In genomic region chr11:68610452-68611116, GRCh38 we compare ENCODE assay signal across 15 cellular contexts.
A peak's percentile ranks its signal among the peaks of the same experiment; 100 is the strongest.
DNase-seq lines count a peak whose midpoint lies in the region; ATAC-seq, FAIRE-seq and TF ChIP-seq lines count a peak whose summit lies in the region.
"Had no signal": no experiment of that assay in that cellular context is flagged by ENCODE, and none has a peak within 500 bp of the region (broad histone marks: within the 10 kb centered on the region; RNA-seq: fewer than 3 reads in every experiment).

No MANE protein-coding gene starts in this region.

- H3K4me3 Mint-ChIP-seq in neural crest cell = no peak overlapping the region
- no peak overlapping the region for H3K4me3 Mint-ChIP-seq in activated naive CD4-positive, alpha-beta T cell treated with anti-CD3 and anti-CD28 coated beads for 36 hours
- no peak overlapping the region for H3K4me3 Mint-ChIP-seq in activated naive CD8-positive, alpha-beta T cell treated with anti-CD3 and anti-CD28 coated beads for 36 hours
- H3K4me3 Mint-ChIP-seq: stimulated activated naive CD8-positive, alpha-beta T cell treated with anti-CD3 and anti-CD28 coated beads, Interleukin-15, amount 100 ng/mL, for 72 hours had no signal

- H3K27me3 ChIP-seq in PC-3 (ENCODE audit: low read length) (no peaks in the 10 kb centered on the region), endothelial cell of umbilical vein (ENCODE audit: control insufficient read depth in 2 of 2, insufficient read depth in 2 of 2, low read length in 2 of 2) (no peaks in the 10 kb centered on the region)

- peaks cover 15% of the 10 kb centered on the region for H3K36me3 Mint-ChIP-seq in neural crest cell (ENCODE audit: low read depth)
- H3K36me3 Mint-ChIP-seq in activated naive CD4-positive, alpha-beta T cell treated with anti-CD3 and anti-CD28 coated beads for 36 hours (ENCODE audit: low read depth) = peaks cover 69% of the 10 kb centered on the region
- peaks cover 48% of the 10 kb centered on the region for H3K36me3 Mint-ChIP-seq in activated naive CD8-positive, alpha-beta T cell treated with anti-CD3 and anti-CD28 coated beads for 36 hours

- H3K27ac Mint-ChIP-seq in neural crest cell (ENCODE audit: unreplicated experiment) = no peak overlapping the region
- H3K27ac Mint-ChIP-seq in activated naive CD4-positive, alpha-beta T cell treated with anti-CD3 and anti-CD28 coated beads for 36 hours = no peak overlapping the region
- no peak overlapping the region for H3K27ac Mint-ChIP-seq in activated naive CD8-positive, alpha-beta T cell treated with anti-CD3 and anti-CD28 coated beads for 36 hours

- FAIRE-seq in endothelial cell of umbilical vein (lab: Jason Lieb, UNC) = no peak

- no peaks in the 10 kb centered on the region for H3K9me3 Mint-ChIP-seq in neural crest cell
- no peaks in the 10 kb centered on the region for H3K9me3 Mint-ChIP-seq in activated naive CD4-positive, alpha-beta T cell treated with anti-CD3 and anti-CD28 coated beads for 36 hours
- H3K9me3 Mint-ChIP-seq in activated naive CD8-positive, alpha-beta T cell treated with anti-CD3 and anti-CD28 coated beads for 36 hours = no peaks in the 10 kb centered on the region
- H3K9me3 Mint-ChIP-seq: naive B cell; stimulated activated naive CD8-positive, alpha-beta T cell treated with anti-CD3 and anti-CD28 coated beads, Interleukin-15, amount 100 ng/mL, for 72 hours had no signal

- DNase-seq in ELR (ENCODE audit: low read depth) (peak; percentile 22), PC-3 (no peak), endothelial cell of umbilical vein (ENCODE audit: low read depth, low spot score) (no peak), neural crest cell (ENCODE audit: low read depth, low spot score) (no peak), activated gamma-delta T cell treated with Interleukin-2 at 50 U/mL for 16 hours (no peak), NAMALWA (ENCODE audit: low spot score) (no peak)
- no peak for DNase-seq in activated naive CD4-positive, alpha-beta T cell treated with anti-CD3 and anti-CD28 coated beads for 36 hours
- DNase-seq in activated naive CD8-positive, alpha-beta T cell treated with anti-CD3 and anti-CD28 coated beads for 36 hours = no peak
- DNase-seq: GF-D8; hypothalamus; naive B cell; NCI-H1436; RPMI8226; stimulated activated CD4-positive, alpha-beta T cell treated with anti-CD3 and anti-CD28 coated beads, Interleukin-1b, Interleukin-23, amount 100 ng/mL, for 48 hours; stimulated activated naive CD8-positive, alpha-beta T cell treated with anti-CD3 and anti-CD28 coated beads, Interleukin-15, amount 100 ng/mL, for 72 hours had no signal

- H3K9ac ChIP-seq in PC-3 (ENCODE audit: low read length) (no peak overlapping the region), endothelial cell of umbilical vein (replicated peaks; ENCODE audit: extremely low read depth, insufficient read depth, low read length) (no peak overlapping the region)

- H3K27me3 Mint-ChIP-seq in neural crest cell (ENCODE audit: low read depth) = no peaks in the 10 kb centered on the region
- H3K27me3 Mint-ChIP-seq in activated naive CD4-positive, alpha-beta T cell treated with anti-CD3 and anti-CD28 coated beads for 36 hours (ENCODE audit: low read depth) = no peaks in the 10 kb centered on the region
- H3K27me3 Mint-ChIP-seq in activated naive CD8-positive, alpha-beta T cell treated with anti-CD3 and anti-CD28 coated beads for 36 hours = no peaks in the 10 kb centered on the region
- H3K27me3 Mint-ChIP-seq: naive B cell; stimulated activated naive CD8-positive, alpha-beta T cell treated with anti-CD3 and anti-CD28 coated beads, Interleukin-15, amount 100 ng/mL, for 72 hours had no signal

- BruUV-seq in PC-3 (replicated peaks; lab: Mats Ljungman, UMichigan) = no TSS peak
- no TSS peak for BruUV-seq in endothelial cell of umbilical vein (replicated peaks; lab: Mats Ljungman, UMichigan)

- TF ChIP-seq POLR2A in endothelial cell of umbilical vein (IDR thresholded peaks at IDR 0.05; ENCODE audit: low read depth, low read length) = no peak

- H3K4me2 ChIP-seq in PC-3 (ENCODE audit: low read length) (no peak overlapping the region), endothelial cell of umbilical vein (ENCODE audit: insufficient read depth, low read length) (no peak overlapping the region)

- H3K9me3 ChIP-seq in PC-3 (ENCODE audit: low read length) (no peaks in the 10 kb centered on the region), endothelial cell of umbilical vein (replicated peaks; ENCODE audit: control insufficient read depth, insufficient read depth, low read length) (no peaks in the 10 kb centered on the region)

- no peaks in the 10 kb centered on the region for H4K20me1 ChIP-seq in PC-3 (ENCODE audit: low read length)
- H4K20me1 ChIP-seq in endothelial cell of umbilical vein (replicated peaks; ENCODE audit: control insufficient read depth, extremely low read depth, insufficient read depth, low read length) = no peaks in the 10 kb centered on the region

- POLR2A ChIA-PET in PC-3 (lab: Charles Lee; ENCODE audit: unreplicated experiment) = no interaction called here
- POLR2A ChIA-PET in endothelial cell of umbilical vein (lab: Charles Lee) = no interaction called here

- peak; percentile 54; the same call in 1 of the 2 replicates for TF ChIP-seq CTCF in PC-3 (conservative IDR thresholded peaks at IDR 0.05; ENCODE audit: low read depth, low read length)
- TF ChIP-seq CTCF in endothelial cell of umbilical vein (IDR thresholded peaks at IDR 0.05; ENCODE audit: extremely low read depth in 1 of 2, insufficient read depth in 1 of 2, low read depth in 1 of 2, low read length in 2 of 2) = peak; percentile 5 to 17
- TF ChIP-seq CTCF in neural crest cell (conservative IDR thresholded peaks at IDR 0.05) = peak; percentile 49

- dilution Hi-C loops in endothelial cell of umbilical vein (cut with MboI; ENCODE audit: extremely low pct_ligation_motif_present, low sequenced_read_pairs) = no loop called here

- no peaks in the 10 kb centered on the region for H3K4me1 ChIP-seq in PC-3 (ENCODE audit: insufficient read depth, low read length)
- H3K4me1 ChIP-seq in endothelial cell of umbilical vein (ENCODE audit: control insufficient read depth, extremely low read depth, insufficient read depth, low read length) = no peaks in the 10 kb centered on the region

- H3K9me2 ChIP-seq in PC-3 (replicated peaks; ENCODE audit: low read length) = no peaks in the 10 kb centered on the region

- no peak overlapping the region for H3K4me3 ChIP-seq in PC-3 (ENCODE audit: low read length)
- no peak overlapping the region for H3K4me3 ChIP-seq in endothelial cell of umbilical vein (replicated peaks in 1 of 3; ENCODE audit: insufficient read depth in 1 of 3, low read depth in 1 of 3, low read length in 3 of 3)

- H3K27ac ChIP-seq in PC-3 (ENCODE audit: low read length) (no peak overlapping the region), endothelial cell of umbilical vein (ENCODE audit: insufficient read depth, low read depth, low read length) (no peak overlapping the region)

- no peaks in the 10 kb centered on the region for H3K79me2 ChIP-seq in PC-3 (ENCODE audit: low read length)
- H3K79me2 ChIP-seq in endothelial cell of umbilical vein (ENCODE audit: control insufficient read depth, insufficient read depth, low read length) = no peaks in the 10 kb centered on the region

- H3K9me1 ChIP-seq in endothelial cell of umbilical vein (replicated peaks; ENCODE audit: control insufficient read depth, extremely low read depth, insufficient read depth, low read length) = no peaks in the 10 kb centered on the region

- intact Hi-C loops in PC-3 (cut with micrococcal nuclease) (no loop called here), endothelial cell of umbilical vein (cut with micrococcal nuclease) (no loop called here)
- intact Hi-C loops in activated naive CD4-positive, alpha-beta T cell treated with anti-CD3 and anti-CD28 coated beads for 36 hours (cut with micrococcal nuclease) = no loop called here

- no peak overlapping the region for H2AFZ ChIP-seq in PC-3 (ENCODE audit: low read length)
- no peak overlapping the region for H2AFZ ChIP-seq in endothelial cell of umbilical vein (ENCODE audit: low read depth, low read length)

- CTCF ChIA-PET in PC-3 (lab: Charles Lee) = interaction anchor here (1.4 kb wide), 1 partner anchor 233 kb away, joined by 10 read pairs; no protein-coding TSS in a partner anchor
- CTCF ChIA-PET in endothelial cell of umbilical vein (lab: Charles Lee) = interaction anchor here (0.8 to 1.8 kb wide), 7 partner anchors 10 to 479 kb away, joined by 3 to 11 read pairs (median 4); no protein-coding TSS in a partner anchor
- CTCF ChIA-PET in activated naive CD4-positive, alpha-beta T cell treated with anti-CD3 and anti-CD28 coated beads for 36 hours (lab: Charles Lee) = interaction anchor here (0.9 to 1.3 kb wide), 2 partner anchors 26 to 233 kb away, joined by 3 to 6 read pairs; no protein-coding TSS in a partner anchor

- H3K36me3 ChIP-seq in PC-3 (ENCODE audit: low read depth, low read length) (peaks cover 90% of the 10 kb centered on the region), endothelial cell of umbilical vein (ENCODE audit: control insufficient read depth in 2 of 2, extremely low read depth in 1 of 2, insufficient read depth in 2 of 2, low read length in 2 of 2) (peaks cover 32 to 34% of the 10 kb centered on the region in 2 experiments)

- ATAC-seq in PC-3 = peak; percentile 43; the same call in 1 of the 2 replicates
- ATAC-seq: stimulated activated naive CD8-positive, alpha-beta T cell treated with anti-CD3 and anti-CD28 coated beads, Interleukin-15, amount 100 ng/mL, for 72 hours had no signal

- H3K4me1 Mint-ChIP-seq in neural crest cell = no peaks in the 10 kb centered on the region
- H3K4me1 Mint-ChIP-seq in activated naive CD4-positive, alpha-beta T cell treated with anti-CD3 and anti-CD28 coated beads for 36 hours (ENCODE audit: low read depth) = no peaks in the 10 kb centered on the region
- H3K4me1 Mint-ChIP-seq in activated naive CD8-positive, alpha-beta T cell treated with anti-CD3 and anti-CD28 coated beads for 36 hours = no peaks in the 10 kb centered on the region
- H3K4me1 Mint-ChIP-seq: naive B cell; stimulated activated naive CD8-positive, alpha-beta T cell treated with anti-CD3 and anti-CD28 coated beads, Interleukin-15, amount 100 ng/mL, for 72 hours had no signal

- H3F3A ChIP-seq in PC-3 (ENCODE audit: low read length, unreplicated experiment) = no peaks in the 10 kb centered on the region

TF ChIP-seq in endothelial cell of umbilical vein, 7 proteins besides CTCF, POLR2A, EP300 and RAD21 (continues in another document):
- TF ChIP-seq EZH2 (IDR thresholded peaks at IDR 0.05; ENCODE audit: borderline replicate concordance, low read depth, low read length, severe bottlenecking) (no peak), POLR2AphosphoS5 (IDR thresholded peaks at IDR 0.05; ENCODE audit: insufficient read depth, low read depth, low read length) (no peak), GATA2 (IDR thresholded peaks at IDR 0.05; ENCODE audit: insufficient read depth, insufficient read length, low read depth, low read length) (no peak), JUN (IDR thresholded peaks at IDR 0.05; ENCODE audit: borderline replicate concordance, insufficient read depth, insufficient read length, low read depth) (no peak), MYC (IDR thresholded peaks at IDR 0.05; ENCODE audit: low read depth, low read length) (no peak)
- TF ChIP-seq, protein P1, sequence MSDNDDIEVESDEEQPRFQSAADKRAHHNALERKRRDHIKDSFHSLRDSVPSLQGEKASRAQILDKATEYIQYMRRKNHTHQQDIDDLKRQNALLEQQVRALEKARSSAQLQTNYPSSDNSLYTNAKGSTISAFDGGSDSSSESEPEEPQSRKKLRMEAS (IDR thresholded peaks at IDR 0.05; ENCODE audit: insufficient read depth, insufficient read length) = no peak
